ENCODE assay signal across 15 cellular contexts in the genomic region with DNA sequence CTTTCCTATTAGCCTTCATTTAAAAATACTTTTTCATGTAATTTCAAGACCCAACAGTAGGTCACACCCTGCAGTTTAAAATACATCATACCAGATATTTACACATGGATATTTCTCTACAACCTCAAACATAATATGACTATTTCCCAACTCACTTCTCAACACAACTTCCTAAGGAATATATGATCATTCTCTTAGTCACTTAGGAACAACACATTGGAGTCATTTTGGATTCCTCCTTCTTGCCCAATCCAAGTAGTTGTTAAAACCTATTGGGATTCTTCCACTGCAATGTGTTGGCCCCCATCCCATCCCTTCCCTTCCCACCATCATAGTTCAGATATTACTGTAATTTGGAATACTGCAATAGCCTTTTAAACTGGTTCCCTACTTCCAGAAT.
A peak's percentile ranks its signal among the peaks of the same experiment; 100 is the strongest.
DNase-seq lines count a peak whose midpoint lies in the region; ATAC-seq and TF ChIP-seq lines count a peak whose summit lies in the region.
"Had no signal": no experiment of that assay in that cellular context is flagged by ENCODE, and none has a peak within 500 bp of the region (broad histone marks: within the 10 kb centered on the region; RNA-seq: fewer than 3 reads in every experiment).

No MANE protein-coding gene starts in this region.

- no peaks in the 10 kb centered on the region for H3K36me3 ChIP-seq in RWPE2 (ENCODE audit: low read depth)
- no peaks in the 10 kb centered on the region for H3K36me3 ChIP-seq in sigmoid colon
- no peaks in the 10 kb centered on the region for H3K36me3 ChIP-seq in Peyer's patch

- peak overlapping the region; percentile 75 for H3K27ac ChIP-seq in RWPE2 (ENCODE audit: poor library complexity, severe bottlenecking)
- peak overlapping the region in 1 of 4 donors; percentile 44 for H3K27ac ChIP-seq in sigmoid colon
- no peak overlapping the region for H3K27ac ChIP-seq in Peyer's patch
- H3K27ac ChIP-seq: KMS-11 had no signal

- intact Hi-C loops in sigmoid colon (cut with DNase I), result loop anchor here (10.0 kb wide), 1 partner anchor 173 kb away; no protein-coding TSS in a partner anchor

- H3K27me3 ChIP-seq in RWPE2 (ENCODE audit: insufficient read depth, poor library complexity, severe bottlenecking) (no peaks in the 10 kb centered on the region), sigmoid colon (no peaks in the 10 kb centered on the region), Peyer's patch (no peaks in the 10 kb centered on the region)

- H3K4me3 ChIP-seq in RWPE2 (ENCODE audit: severe bottlenecking), result no peak overlapping the region
- no peak overlapping the region for H3K4me3 ChIP-seq in fibroblast of villous mesenchyme (ENCODE audit: low read depth, low read length)
- no peak overlapping the region for H3K4me3 ChIP-seq in sigmoid colon
- H3K4me3 ChIP-seq in Peyer's patch, result no peak overlapping the region

- TF ChIP-seq POLR2A in sigmoid colon (IDR thresholded peaks at IDR 0.05) (no peak), Peyer's patch (IDR thresholded peaks at IDR 0.05) (no peak)

- DNase-seq in EL (peak; percentile 4), RWPE2 (ENCODE audit: low spot score) (no peak), fibroblast of villous mesenchyme (ENCODE audit: low read depth) (peak; percentile 74), sigmoid colon (peak; percentile 85), Peyer's patch (no peak), GM20000 (ENCODE audit: low spot score) (no peak)
- DNase-seq: activated CD4-positive, alpha-beta T cell treated with anti-CD3 and anti-CD28 coated beads for 48 hours; CD4-positive, alpha-beta T cell; cortex of kidney; NCI-H526 treated with DMSO at 0.1 percent for 48 hours; RPMI8226; stimulated activated CD4-positive, alpha-beta T cell treated with anti-CD3 and anti-CD28 coated beads, Interleukin-2, amount 100 ng/mL, for 48 hours had no signal

- TF ChIP-seq CTCF in RWPE2 (IDR thresholded peaks at IDR 0.05; ENCODE audit: poor library complexity, severe bottlenecking), result peak; percentile 72
- no peak for TF ChIP-seq CTCF in fibroblast of villous mesenchyme (IDR thresholded peaks at IDR 0.05; ENCODE audit: insufficient read depth, low read depth, low read length)
- no peak for TF ChIP-seq CTCF in sigmoid colon (IDR thresholded peaks at IDR 0.05)
- TF ChIP-seq CTCF in Peyer's patch (IDR thresholded peaks at IDR 0.05), result no peak
- TF ChIP-seq CTCF in GM20000 (IDR thresholded peaks at IDR 0.05; ENCODE audit: extremely low read depth, missing control alignments), result no peak

- H3K9me3 ChIP-seq in RWPE2 (ENCODE audit: severe bottlenecking) (no peaks in the 10 kb centered on the region), sigmoid colon (peaks cover 0 to 3% (median 0%) of the 10 kb centered on the region in 4 donors), Peyer's patch (no peaks in the 10 kb centered on the region)

- TF ChIP-seq EP300 in sigmoid colon (IDR thresholded peaks at IDR 0.05), result no peak

- H3K4me1 ChIP-seq in RWPE2 (ENCODE audit: insufficient read depth, poor library complexity, severe bottlenecking) (peaks cover 26% of the 10 kb centered on the region), sigmoid colon (peaks cover 0 to 10% (median 8%) of the 10 kb centered on the region in 4 donors), Peyer's patch (no peaks in the 10 kb centered on the region)

- ATAC-seq in RWPE2 (ENCODE audit: low read depth) (peak; percentile 87), HG03097 (IDR thresholded peaks at IDR 0.05; ENCODE audit: low FRiP score, unreplicated experiment) (no peak), GM19035 (IDR thresholded peaks at IDR 0.05; ENCODE audit: unreplicated experiment) (no peak)

Comparison
In these comparisons a context has a peak if more than half of its experiments do, and no peak if none do; other contexts are left out.
1. DNase-seq: peak in EL (single experiment), fibroblast of villous mesenchyme (single experiment) and sigmoid colon (single experiment); none in RWPE2 (single experiment), Peyer's patch (0 of 3) and GM20000 (single experiment).